1 cellular context compared by ENCODE assay signal in the genomic region with DNA sequence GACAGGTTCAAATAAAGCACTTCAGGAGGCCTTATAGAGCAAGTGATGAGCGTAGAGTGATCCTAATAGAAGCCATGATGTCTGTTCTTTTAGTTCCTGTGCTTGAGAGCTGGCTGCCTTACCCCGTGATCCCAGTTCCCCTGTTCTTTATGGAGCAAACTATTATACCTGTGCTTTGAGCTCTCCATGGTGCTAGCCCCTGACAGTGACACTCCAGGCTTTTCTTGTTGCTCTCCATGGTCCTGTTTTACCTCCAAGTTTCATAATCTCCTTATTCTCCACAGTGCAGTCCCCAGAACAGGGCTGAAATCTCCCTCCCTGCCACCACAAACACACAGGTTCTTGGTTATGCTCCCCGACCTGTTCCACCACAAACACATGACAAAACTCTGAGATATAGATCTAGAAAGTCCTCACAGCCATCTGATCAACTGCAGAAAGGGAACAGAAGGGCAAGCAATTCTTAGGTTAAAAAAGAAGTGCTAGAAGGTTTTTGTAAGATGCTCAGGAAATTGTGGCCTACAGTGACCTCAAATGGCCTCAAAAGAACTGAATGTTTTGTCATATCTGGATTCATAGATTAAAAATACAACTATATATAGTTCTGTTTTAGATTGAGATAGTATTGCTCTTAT.
TF ChIP-seq lines count a peak whose summit lies in the region.

No MANE protein-coding gene starts in this region.

TF ChIP-seq in HepG2, 621 proteins besides CTCF, POLR2A, EP300 and RAD21 (continued from another document and continues in another):
- TF ChIP-seq ZBTB7B (CRISPR knock-in tag; IDR thresholded peaks at IDR 0.05): peak; percentile 78; the same call in 1 of the 2 replicates
- TF ChIP-seq, protein P1, sequence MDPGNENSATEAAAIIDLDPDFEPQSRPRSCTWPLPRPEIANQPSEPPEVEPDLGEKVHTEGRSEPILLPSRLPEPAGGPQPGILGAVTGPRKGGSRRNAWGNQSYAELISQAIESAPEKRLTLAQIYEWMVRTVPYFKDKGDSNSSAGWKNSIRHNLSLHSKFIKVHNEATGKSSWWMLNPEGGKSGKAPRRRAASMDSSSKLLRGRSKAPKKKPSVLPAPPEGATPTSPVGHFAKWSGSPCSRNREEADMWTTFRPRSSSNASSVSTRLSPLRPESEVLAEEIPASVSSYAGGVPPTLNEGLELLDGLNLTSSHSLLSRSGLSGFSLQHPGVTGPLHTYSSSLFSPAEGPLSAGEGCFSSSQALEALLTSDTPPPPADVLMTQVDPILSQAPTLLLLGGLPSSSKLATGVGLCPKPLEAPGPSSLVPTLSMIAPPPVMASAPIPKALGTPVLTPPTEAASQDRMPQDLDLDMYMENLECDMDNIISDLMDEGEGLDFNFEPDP (CRISPR knock-in tag; conservative IDR thresholded peaks at IDR 0.05): 0 out of 2 replicates have a peak, but pooled peaks have one; percentile 68
- TF ChIP-seq ZNF790 (CRISPR knock-in tag; IDR thresholded peaks at IDR 0.05; ENCODE audit: borderline replicate concordance): peak; percentile 92; the same call in 1 of the 2 replicates
- peak; percentile 55; the same call in 1 of the 2 replicates for TF ChIP-seq FOXC1 (CRISPR knock-in tag; IDR thresholded peaks at IDR 0.05; ENCODE audit: borderline replicate concordance)
- TF ChIP-seq JARID2 (CRISPR knock-in tag; IDR thresholded peaks at IDR 0.05; ENCODE audit: insufficient replicate concordance): peak; percentile 99
- no peak for TF ChIP-seq ZNF260 (CRISPR knock-in tag; IDR thresholded peaks at IDR 0.05; ENCODE audit: borderline replicate concordance, low read depth)
- peak; percentile 97 for TF ChIP-seq ZNF792 (CRISPR knock-in tag; IDR thresholded peaks at IDR 0.05)
- TF ChIP-seq THAP11 (CRISPR knock-in tag; IDR thresholded peaks at IDR 0.05): peak; percentile 72
- TF ChIP-seq CEBPG (CRISPR knock-in tag; IDR thresholded peaks at IDR 0.05): peak; percentile 46
- TF ChIP-seq, protein P2, sequence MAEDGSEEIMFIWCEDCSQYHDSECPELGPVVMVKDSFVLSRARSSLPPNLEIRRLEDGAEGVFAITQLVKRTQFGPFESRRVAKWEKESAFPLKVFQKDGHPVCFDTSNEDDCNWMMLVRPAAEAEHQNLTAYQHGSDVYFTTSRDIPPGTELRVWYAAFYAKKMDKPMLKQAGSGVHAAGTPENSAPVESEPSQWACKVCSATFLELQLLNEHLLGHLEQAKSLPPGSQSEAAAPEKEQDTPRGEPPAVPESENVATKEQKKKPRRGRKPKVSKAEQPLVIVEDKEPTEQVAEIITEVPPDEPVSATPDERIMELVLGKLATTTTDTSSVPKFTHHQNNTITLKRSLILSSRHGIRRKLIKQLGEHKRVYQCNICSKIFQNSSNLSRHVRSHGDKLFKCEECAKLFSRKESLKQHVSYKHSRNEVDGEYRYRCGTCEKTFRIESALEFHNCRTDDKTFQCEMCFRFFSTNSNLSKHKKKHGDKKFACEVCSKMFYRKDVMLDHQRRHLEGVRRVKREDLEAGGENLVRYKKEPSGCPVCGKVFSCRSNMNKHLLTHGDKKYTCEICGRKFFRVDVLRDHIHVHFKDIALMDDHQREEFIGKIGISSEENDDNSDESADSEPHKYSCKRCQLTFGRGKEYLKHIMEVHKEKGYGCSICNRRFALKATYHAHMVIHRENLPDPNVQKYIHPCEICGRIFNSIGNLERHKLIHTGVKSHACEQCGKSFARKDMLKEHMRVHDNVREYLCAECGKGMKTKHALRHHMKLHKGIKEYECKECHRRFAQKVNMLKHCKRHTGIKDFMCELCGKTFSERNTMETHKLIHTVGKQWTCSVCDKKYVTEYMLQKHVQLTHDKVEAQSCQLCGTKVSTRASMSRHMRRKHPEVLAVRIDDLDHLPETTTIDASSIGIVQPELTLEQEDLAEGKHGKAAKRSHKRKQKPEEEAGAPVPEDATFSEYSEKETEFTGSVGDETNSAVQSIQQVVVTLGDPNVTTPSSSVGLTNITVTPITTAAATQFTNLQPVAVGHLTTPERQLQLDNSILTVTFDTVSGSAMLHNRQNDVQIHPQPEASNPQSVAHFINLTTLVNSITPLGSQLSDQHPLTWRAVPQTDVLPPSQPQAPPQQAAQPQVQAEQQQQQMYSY (CRISPR knock-in tag; IDR thresholded peaks at IDR 0.05): peak; percentile 78
- TF ChIP-seq, protein P3, sequence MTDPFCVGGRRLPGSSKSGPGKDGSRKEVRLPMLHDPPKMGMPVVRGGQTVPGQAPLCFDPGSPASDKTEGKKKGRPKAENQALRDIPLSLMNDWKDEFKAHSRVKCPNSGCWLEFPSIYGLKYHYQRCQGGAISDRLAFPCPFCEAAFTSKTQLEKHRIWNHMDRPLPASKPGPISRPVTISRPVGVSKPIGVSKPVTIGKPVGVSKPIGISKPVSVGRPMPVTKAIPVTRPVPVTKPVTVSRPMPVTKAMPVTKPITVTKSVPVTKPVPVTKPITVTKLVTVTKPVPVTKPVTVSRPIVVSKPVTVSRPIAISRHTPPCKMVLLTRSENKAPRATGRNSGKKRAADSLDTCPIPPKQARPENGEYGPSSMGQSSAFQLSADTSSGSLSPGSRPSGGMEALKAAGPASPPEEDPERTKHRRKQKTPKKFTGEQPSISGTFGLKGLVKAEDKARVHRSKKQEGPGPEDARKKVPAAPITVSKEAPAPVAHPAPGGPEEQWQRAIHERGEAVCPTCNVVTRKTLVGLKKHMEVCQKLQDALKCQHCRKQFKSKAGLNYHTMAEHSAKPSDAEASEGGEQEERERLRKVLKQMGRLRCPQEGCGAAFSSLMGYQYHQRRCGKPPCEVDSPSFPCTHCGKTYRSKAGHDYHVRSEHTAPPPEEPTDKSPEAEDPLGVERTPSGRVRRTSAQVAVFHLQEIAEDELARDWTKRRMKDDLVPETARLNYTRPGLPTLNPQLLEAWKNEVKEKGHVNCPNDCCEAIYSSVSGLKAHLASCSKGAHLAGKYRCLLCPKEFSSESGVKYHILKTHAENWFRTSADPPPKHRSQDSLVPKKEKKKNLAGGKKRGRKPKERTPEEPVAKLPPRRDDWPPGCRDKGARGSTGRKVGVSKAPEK (CRISPR knock-in tag; IDR thresholded peaks at IDR 0.05; ENCODE audit: borderline replicate concordance): no peak
- no peak for TF ChIP-seq ZFP36 (IDR thresholded peaks at IDR 0.05; ENCODE audit: borderline replicate concordance, low read depth, low read length, partially characterized antibody)
- TF ChIP-seq, protein P4, sequence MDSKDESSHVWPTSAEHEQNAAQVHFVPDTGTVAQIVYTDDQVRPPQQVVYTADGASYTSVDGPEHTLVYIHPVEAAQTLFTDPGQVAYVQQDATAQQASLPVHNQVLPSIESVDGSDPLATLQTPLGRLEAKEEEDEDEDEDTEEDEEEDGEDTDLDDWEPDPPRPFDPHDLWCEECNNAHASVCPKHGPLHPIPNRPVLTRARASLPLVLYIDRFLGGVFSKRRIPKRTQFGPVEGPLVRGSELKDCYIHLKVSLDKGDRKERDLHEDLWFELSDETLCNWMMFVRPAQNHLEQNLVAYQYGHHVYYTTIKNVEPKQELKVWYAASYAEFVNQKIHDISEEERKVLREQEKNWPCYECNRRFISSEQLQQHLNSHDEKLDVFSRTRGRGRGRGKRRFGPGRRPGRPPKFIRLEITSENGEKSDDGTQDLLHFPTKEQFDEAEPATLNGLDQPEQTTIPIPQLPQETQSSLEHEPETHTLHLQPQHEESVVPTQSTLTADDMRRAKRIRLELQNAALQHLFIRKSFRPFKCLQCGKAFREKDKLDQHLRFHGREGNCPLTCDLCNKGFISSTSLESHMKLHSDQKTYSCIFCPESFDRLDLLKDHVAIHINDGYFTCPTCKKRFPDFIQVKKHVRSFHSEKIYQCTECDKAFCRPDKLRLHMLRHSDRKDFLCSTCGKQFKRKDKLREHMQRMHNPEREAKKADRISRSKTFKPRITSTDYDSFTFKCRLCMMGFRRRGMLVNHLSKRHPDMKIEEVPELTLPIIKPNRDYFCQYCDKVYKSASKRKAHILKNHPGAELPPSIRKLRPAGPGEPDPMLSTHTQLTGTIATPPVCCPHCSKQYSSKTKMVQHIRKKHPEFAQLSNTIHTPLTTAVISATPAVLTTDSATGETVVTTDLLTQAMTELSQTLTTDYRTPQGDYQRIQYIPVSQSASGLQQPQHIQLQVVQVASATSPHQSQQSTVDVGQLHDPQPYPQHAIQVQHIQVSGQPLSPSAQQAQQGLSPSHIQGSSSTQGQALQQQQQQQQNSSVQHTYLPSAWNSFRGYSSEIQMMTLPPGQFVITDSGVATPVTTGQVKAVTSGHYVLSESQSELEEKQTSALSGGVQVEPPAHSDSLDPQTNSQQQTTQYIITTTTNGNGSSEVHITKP (CRISPR knock-in tag; IDR thresholded peaks at IDR 0.05; ENCODE audit: low read depth): peak; percentile 88
- TF ChIP-seq SNRNP70 (IDR thresholded peaks at IDR 0.05; ENCODE audit: low read depth, low read length): no peak
- TF ChIP-seq ZNF460 (CRISPR knock-in tag; IDR thresholded peaks at IDR 0.05; ENCODE audit: borderline replicate concordance): no peak
- no peak for TF ChIP-seq HNRNPL (IDR thresholded peaks at IDR 0.05; ENCODE audit: low read depth, low read length)
- TF ChIP-seq MED1 (CRISPR knock-in tag; IDR thresholded peaks at IDR 0.05): peak; percentile 79
- TF ChIP-seq ZNF772 (CRISPR knock-in tag; IDR thresholded peaks at IDR 0.05): peak; percentile 69; the same call in 1 of the 2 replicates
- peak; percentile 56; the same call in 1 of the 2 replicates for TF ChIP-seq ARNTL (CRISPR knock-in tag; IDR thresholded peaks at IDR 0.05)
- no peak for TF ChIP-seq HHEX (CRISPR knock-in tag; IDR thresholded peaks at IDR 0.05)
- peak; percentile 84 for TF ChIP-seq HMG20A (CRISPR knock-in tag; IDR thresholded peaks at IDR 0.05; ENCODE audit: borderline replicate concordance)
- TF ChIP-seq, protein P5, sequence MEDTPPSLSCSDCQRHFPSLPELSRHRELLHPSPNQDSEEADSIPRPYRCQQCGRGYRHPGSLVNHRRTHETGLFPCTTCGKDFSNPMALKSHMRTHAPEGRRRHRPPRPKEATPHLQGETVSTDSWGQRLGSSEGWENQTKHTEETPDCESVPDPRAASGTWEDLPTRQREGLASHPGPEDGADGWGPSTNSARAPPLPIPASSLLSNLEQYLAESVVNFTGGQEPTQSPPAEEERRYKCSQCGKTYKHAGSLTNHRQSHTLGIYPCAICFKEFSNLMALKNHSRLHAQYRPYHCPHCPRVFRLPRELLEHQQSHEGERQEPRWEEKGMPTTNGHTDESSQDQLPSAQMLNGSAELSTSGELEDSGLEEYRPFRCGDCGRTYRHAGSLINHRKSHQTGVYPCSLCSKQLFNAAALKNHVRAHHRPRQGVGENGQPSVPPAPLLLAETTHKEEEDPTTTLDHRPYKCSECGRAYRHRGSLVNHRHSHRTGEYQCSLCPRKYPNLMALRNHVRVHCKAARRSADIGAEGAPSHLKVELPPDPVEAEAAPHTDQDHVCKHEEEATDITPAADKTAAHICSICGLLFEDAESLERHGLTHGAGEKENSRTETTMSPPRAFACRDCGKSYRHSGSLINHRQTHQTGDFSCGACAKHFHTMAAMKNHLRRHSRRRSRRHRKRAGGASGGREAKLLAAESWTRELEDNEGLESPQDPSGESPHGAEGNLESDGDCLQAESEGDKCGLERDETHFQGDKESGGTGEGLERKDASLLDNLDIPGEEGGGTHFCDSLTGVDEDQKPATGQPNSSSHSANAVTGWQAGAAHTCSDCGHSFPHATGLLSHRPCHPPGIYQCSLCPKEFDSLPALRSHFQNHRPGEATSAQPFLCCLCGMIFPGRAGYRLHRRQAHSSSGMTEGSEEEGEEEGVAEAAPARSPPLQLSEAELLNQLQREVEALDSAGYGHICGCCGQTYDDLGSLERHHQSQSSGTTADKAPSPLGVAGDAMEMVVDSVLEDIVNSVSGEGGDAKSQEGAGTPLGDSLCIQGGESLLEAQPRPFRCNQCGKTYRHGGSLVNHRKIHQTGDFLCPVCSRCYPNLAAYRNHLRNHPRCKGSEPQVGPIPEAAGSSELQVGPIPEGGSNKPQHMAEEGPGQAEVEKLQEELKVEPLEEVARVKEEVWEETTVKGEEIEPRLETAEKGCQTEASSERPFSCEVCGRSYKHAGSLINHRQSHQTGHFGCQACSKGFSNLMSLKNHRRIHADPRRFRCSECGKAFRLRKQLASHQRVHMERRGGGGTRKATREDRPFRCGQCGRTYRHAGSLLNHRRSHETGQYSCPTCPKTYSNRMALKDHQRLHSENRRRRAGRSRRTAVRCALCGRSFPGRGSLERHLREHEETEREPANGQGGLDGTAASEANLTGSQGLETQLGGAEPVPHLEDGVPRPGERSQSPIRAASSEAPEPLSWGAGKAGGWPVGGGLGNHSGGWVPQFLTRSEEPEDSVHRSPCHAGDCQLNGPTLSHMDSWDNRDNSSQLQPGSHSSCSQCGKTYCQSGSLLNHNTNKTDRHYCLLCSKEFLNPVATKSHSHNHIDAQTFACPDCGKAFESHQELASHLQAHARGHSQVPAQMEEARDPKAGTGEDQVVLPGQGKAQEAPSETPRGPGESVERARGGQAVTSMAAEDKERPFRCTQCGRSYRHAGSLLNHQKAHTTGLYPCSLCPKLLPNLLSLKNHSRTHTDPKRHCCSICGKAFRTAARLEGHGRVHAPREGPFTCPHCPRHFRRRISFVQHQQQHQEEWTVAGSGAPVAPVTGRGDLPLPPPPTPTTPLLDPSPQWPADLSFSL (CRISPR knock-in tag; IDR thresholded peaks at IDR 0.05): no peak
- no peak for TF ChIP-seq CREB1 (IDR thresholded peaks at IDR 0.05)
- TF ChIP-seq CREB1 (CRISPR knock-in tag; IDR thresholded peaks at IDR 0.05): no peak
- TF ChIP-seq ELF3 (CRISPR knock-in tag; IDR thresholded peaks at IDR 0.05): peak; percentile 81
- TF ChIP-seq TBL1XR1 (IDR thresholded peaks at IDR 0.05; ENCODE audit: borderline replicate concordance, low read length, partially characterized antibody): no peak
- TF ChIP-seq SPEN (CRISPR knock-in tag; IDR thresholded peaks at IDR 0.05; ENCODE audit: low read depth): peak; percentile 44; the same call in 1 of the 2 replicates
- no peak for TF ChIP-seq CHCHD3 (CRISPR knock-in tag; IDR thresholded peaks at IDR 0.05)
- TF ChIP-seq, protein P6, sequence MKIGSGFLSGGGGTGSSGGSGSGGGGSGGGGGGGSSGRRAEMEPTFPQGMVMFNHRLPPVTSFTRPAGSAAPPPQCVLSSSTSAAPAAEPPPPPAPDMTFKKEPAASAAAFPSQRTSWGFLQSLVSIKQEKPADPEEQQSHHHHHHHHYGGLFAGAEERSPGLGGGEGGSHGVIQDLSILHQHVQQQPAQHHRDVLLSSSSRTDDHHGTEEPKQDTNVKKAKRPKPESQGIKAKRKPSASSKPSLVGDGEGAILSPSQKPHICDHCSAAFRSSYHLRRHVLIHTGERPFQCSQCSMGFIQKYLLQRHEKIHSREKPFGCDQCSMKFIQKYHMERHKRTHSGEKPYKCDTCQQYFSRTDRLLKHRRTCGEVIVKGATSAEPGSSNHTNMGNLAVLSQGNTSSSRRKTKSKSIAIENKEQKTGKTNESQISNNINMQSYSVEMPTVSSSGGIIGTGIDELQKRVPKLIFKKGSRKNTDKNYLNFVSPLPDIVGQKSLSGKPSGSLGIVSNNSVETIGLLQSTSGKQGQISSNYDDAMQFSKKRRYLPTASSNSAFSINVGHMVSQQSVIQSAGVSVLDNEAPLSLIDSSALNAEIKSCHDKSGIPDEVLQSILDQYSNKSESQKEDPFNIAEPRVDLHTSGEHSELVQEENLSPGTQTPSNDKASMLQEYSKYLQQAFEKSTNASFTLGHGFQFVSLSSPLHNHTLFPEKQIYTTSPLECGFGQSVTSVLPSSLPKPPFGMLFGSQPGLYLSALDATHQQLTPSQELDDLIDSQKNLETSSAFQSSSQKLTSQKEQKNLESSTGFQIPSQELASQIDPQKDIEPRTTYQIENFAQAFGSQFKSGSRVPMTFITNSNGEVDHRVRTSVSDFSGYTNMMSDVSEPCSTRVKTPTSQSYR (CRISPR knock-in tag; IDR thresholded peaks at IDR 0.05; ENCODE audit: borderline replicate concordance): peak; percentile 72; the same call in 1 of the 2 replicates
- TF ChIP-seq, protein P7, sequence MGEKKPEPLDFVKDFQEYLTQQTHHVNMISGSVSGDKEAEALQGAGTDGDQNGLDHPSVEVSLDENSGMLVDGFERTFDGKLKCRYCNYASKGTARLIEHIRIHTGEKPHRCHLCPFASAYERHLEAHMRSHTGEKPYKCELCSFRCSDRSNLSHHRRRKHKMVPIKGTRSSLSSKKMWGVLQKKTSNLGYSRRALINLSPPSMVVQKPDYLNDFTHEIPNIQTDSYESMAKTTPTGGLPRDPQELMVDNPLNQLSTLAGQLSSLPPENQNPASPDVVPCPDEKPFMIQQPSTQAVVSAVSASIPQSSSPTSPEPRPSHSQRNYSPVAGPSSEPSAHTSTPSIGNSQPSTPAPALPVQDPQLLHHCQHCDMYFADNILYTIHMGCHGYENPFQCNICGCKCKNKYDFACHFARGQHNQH (CRISPR knock-in tag; IDR thresholded peaks at IDR 0.05): peak; percentile 88
